Comparison of ENCODE assay signal across 2 cellular contexts in genomic region chr12:53171725-53172329, GRCh38.
A peak's percentile ranks its signal among the peaks of the same experiment; 100 is the strongest.
TF ChIP-seq lines count a peak whose summit lies in the region.

No MANE protein-coding gene starts in this region.

TF ChIP-seq in IMR-90, 13 proteins besides CTCF, POLR2A, EP300 and RAD21:
- TF ChIP-seq SMC3 (IDR thresholded peaks at IDR 0.05; ENCODE audit: low read depth, low read length) (no peak), CEBPB (IDR thresholded peaks at IDR 0.05; ENCODE audit: low read depth, low read length) (no peak), RCOR1 (IDR thresholded peaks at IDR 0.05; ENCODE audit: insufficient replicate concordance, low read length) (no peak), NFE2L2 (IDR thresholded peaks at IDR 0.05; ENCODE audit: low read depth, low read length) (no peak), CHD1 (IDR thresholded peaks at IDR 0.05; ENCODE audit: low read depth, low read length) (no peak), BHLHE40 (IDR thresholded peaks at IDR 0.05; ENCODE audit: low read depth, low read length) (no peak), MXI1 (IDR thresholded peaks at IDR 0.05; ENCODE audit: borderline replicate concordance, low read depth, low read length) (no peak), ELK1 (IDR thresholded peaks at IDR 0.05; ENCODE audit: borderline replicate concordance, low read depth, low read length) (no peak), FOS (IDR thresholded peaks at IDR 0.05; ENCODE audit: low read depth, low read length) (no peak), RFX5 (IDR thresholded peaks at IDR 0.05; ENCODE audit: low read depth, low read length) (no peak), MAZ (IDR thresholded peaks at IDR 0.05; ENCODE audit: borderline replicate concordance, low read depth, low read length) (no peak), USF2 (IDR thresholded peaks at IDR 0.05; ENCODE audit: low read depth, low read length) (no peak)
TF ChIP-seq in IMR-90: peak in this region for 0.

TF ChIP-seq in K562, 482 proteins besides CTCF, POLR2A, EP300 and RAD21:
- TF ChIP-seq RBBP5 (IDR thresholded peaks at IDR 0.05; ENCODE audit: borderline replicate concordance, insufficient read depth, low read length, poor library complexity, severe bottlenecking): no peak
- TF ChIP-seq ZNF609 (CRISPR knock-in tag; IDR thresholded peaks at IDR 0.05; ENCODE audit: borderline replicate concordance): no peak
- TF ChIP-seq MEIS2 (IDR thresholded peaks at IDR 0.05; ENCODE audit: partially characterized antibody): no peak
- TF ChIP-seq NFIC (IDR thresholded peaks at IDR 0.05): peak; percentile 83
- TF ChIP-seq ZNF444 (CRISPR knock-in tag; IDR thresholded peaks at IDR 0.05): no peak
- no peak for TF ChIP-seq ZBED1 (IDR thresholded peaks at IDR 0.05)
- TF ChIP-seq, protein P1, sequence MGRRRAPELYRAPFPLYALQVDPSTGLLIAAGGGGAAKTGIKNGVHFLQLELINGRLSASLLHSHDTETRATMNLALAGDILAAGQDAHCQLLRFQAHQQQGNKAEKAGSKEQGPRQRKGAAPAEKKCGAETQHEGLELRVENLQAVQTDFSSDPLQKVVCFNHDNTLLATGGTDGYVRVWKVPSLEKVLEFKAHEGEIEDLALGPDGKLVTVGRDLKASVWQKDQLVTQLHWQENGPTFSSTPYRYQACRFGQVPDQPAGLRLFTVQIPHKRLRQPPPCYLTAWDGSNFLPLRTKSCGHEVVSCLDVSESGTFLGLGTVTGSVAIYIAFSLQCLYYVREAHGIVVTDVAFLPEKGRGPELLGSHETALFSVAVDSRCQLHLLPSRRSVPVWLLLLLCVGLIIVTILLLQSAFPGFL (CRISPR knock-in tag; IDR thresholded peaks at IDR 0.05): no peak
- TF ChIP-seq SNAPC5 (CRISPR knock-in tag; IDR thresholded peaks at IDR 0.05): no peak
- no peak for TF ChIP-seq ZNF699 (CRISPR knock-in tag; IDR thresholded peaks at IDR 0.05; ENCODE audit: insufficient replicate concordance)
